ENCODE assay signal across 17 cellular contexts in the genomic region with DNA sequence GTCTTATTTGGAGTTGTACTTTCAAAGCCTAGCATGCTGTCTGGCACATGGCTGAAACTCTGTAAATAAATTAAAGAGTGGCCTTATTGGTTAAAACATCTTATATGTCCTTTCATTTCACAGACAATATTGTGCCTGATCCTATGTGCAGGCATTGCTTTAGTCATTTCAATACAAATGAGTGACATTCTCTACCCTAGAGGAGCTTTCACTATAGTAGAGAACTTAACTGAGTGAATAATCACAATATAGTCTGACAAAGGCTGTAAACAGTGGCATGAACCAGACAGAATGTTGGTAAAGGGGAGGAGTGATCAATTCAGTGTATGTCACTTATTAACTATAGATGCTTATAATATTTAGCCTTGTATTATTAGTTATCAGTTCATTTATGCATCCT.
DNase-seq lines count a peak whose midpoint lies in the region; ATAC-seq and TF ChIP-seq lines count a peak whose summit lies in the region.
"Had no signal": no experiment of that assay in that cellular context is flagged by ENCODE, and none has a peak within 500 bp of the region (broad histone marks: within the 10 kb centered on the region; RNA-seq: fewer than 3 reads in every experiment).

No MANE protein-coding gene starts in this region.

- intact Hi-C loops in esophagus squamous epithelium (cut with DNase I), result no loop called here

- no peak overlapping the region for H3K4me3 Mint-ChIP-seq in endothelial cell (ENCODE audit: unreplicated experiment)
- H3K4me3 Mint-ChIP-seq: IgD-negative memory B cell; T-helper 1 cell treated with Interleukin-12 subunit alpha and Interleukin-12 subunit beta and Interleukin-4 antibody, amounts not matched to agents 30 μg/mL and 1 μg/mL, for 36 hours had no signal

- no peak for TF ChIP-seq POLR2A in esophagus squamous epithelium (IDR thresholded peaks at IDR 0.05)

- H3K27me3 Mint-ChIP-seq in endothelial cell (ENCODE audit: unreplicated experiment), result no peaks in the 10 kb centered on the region
- H3K27me3 Mint-ChIP-seq: IgD-negative memory B cell had no signal

- ATAC-seq in GM18873 (IDR thresholded peaks at IDR 0.05; ENCODE audit: low FRiP score, unreplicated experiment), result peak; percentile 60
- peak; percentile 52 for ATAC-seq in HG02840 (IDR thresholded peaks at IDR 0.05; ENCODE audit: low FRiP score, unreplicated experiment)
- ATAC-seq in HG03432 (IDR thresholded peaks at IDR 0.05; ENCODE audit: unreplicated experiment), result peak; percentile 55
- no peak for ATAC-seq in GM19328 (IDR thresholded peaks at IDR 0.05; ENCODE audit: unreplicated experiment)
- no peak for ATAC-seq in GM21390 (IDR thresholded peaks at IDR 0.05; ENCODE audit: unreplicated experiment)

- no peak overlapping the region for H3K4me3 ChIP-seq in esophagus squamous epithelium
- H3K4me3 ChIP-seq: GM23248 had no signal

- no peak for DNase-seq in esophagus squamous epithelium (lab: John Stamatoyannopoulos, UW)
- no peak for DNase-seq in NCI-H345 treated with DMSO at 0.1 percent for 48 hours (lab: John Stamatoyannopoulos, UW; ENCODE audit: unreplicated experiment)
- no peak for DNase-seq in endothelial cell (ENCODE audit: low spot score)
- DNase-seq: Caco-2, DMS53, GM23248, NCI-H1930, NCI-H2171, NCI-H510A, SHP77 treated with DMSO at 0.1 percent for 48 hours had no signal

- H3K27me3 ChIP-seq in esophagus squamous epithelium, result no peaks in the 10 kb centered on the region

- H3K27ac Mint-ChIP-seq in endothelial cell (ENCODE audit: unreplicated experiment), result no peak overlapping the region
- H3K27ac Mint-ChIP-seq: IgD-negative memory B cell; T-helper 1 cell treated with Interleukin-12 subunit alpha and Interleukin-12 subunit beta and Interleukin-4 antibody, amounts not matched to agents 30 μg/mL and 1 μg/mL, for 36 hours had no signal

- no peaks in the 10 kb centered on the region for H3K36me3 Mint-ChIP-seq in endothelial cell (ENCODE audit: low read depth, unreplicated experiment)
- H3K36me3 Mint-ChIP-seq: IgD-negative memory B cell had no signal

- peak overlapping the region; percentile 32 to 74 (median 51) for H3K27ac ChIP-seq in esophagus squamous epithelium
- H3K27ac ChIP-seq: GM23248 had no signal

- H3K9me3 Mint-ChIP-seq in endothelial cell (ENCODE audit: unreplicated experiment), result no peaks in the 10 kb centered on the region
- H3K9me3 Mint-ChIP-seq: T-helper 1 cell treated with Interleukin-12 subunit alpha and Interleukin-12 subunit beta and Interleukin-4 antibody, amounts not matched to agents 30 μg/mL and 1 μg/mL, for 36 hours had no signal

- no peak for TF ChIP-seq CTCF in esophagus squamous epithelium (IDR thresholded peaks at IDR 0.05)
- TF ChIP-seq CTCF in endothelial cell (IDR thresholded peaks at IDR 0.05; ENCODE audit: unreplicated experiment), result no peak

- H3K9me3 ChIP-seq in esophagus squamous epithelium, result no peaks in the 10 kb centered on the region
- H3K9me3 ChIP-seq: Caco-2 had no signal

- no peaks in the 10 kb centered on the region for H3K4me1 Mint-ChIP-seq in endothelial cell (ENCODE audit: unreplicated experiment)

- H3K36me3 ChIP-seq in esophagus squamous epithelium, result no peaks in the 10 kb centered on the region

- peaks cover 4 to 37% (median 4%) of the 10 kb centered on the region in 3 donors for H3K4me1 ChIP-seq in esophagus squamous epithelium
- H3K4me1 ChIP-seq: Caco-2 had no signal

Comparison
In these comparisons a context has a peak if more than half of its experiments do, and no peak if none do; other contexts are left out.
1. ATAC-seq: peak in GM18873 (single experiment), HG02840 (single experiment) and HG03432 (single experiment); none in GM19328 (single experiment) and GM21390 (single experiment).